Comparison of ENCODE assay signal across 8 cellular contexts in genomic region chr11:35082322-35083180, GRCh38. TPM values are rescaled to one million over a fixed set of nuclear protein-coding genes. Genes with fewer than 3 reads are reported as not detected.
DNase-seq lines count a peak whose midpoint lies in the region; ATAC-seq, FAIRE-seq and TF ChIP-seq lines count a peak whose summit lies in the region.

No MANE protein-coding gene starts in this region.

- intact Hi-C loops in cardiac septum (cut with DNase I) = no loop called here

- H3K27me3 ChIP-seq in RWPE2 (ENCODE audit: insufficient read depth, poor library complexity, severe bottlenecking) (no peaks in the 10 kb centered on the region), small intestine (ENCODE audit: control insufficient read depth in 2 of 2, insufficient read depth in 2 of 2, low read length in 2 of 2) (no peaks in the 10 kb centered on the region)

- FAIRE-seq in small intestine (lab: Jason Lieb, UNC) = no peak

- H3K4me1 ChIP-seq in RWPE2 (ENCODE audit: insufficient read depth, poor library complexity, severe bottlenecking) = peaks cover 39% of the 10 kb centered on the region
- peaks cover 0 to 3% of the 10 kb centered on the region in 2 donors for H3K4me1 ChIP-seq in small intestine (ENCODE audit: control insufficient read depth in 2 of 2, insufficient read depth in 1 of 2, low read depth in 1 of 2, low read length in 1 of 2)

- H3K4me3 ChIP-seq in RWPE2 (ENCODE audit: severe bottlenecking) (no peak overlapping the region), small intestine (ENCODE audit: low read depth in 1 of 2, low read length in 2 of 2) (no peak overlapping the region)

- H3K36me3 ChIP-seq in RWPE2 (ENCODE audit: low read depth) = no peaks in the 10 kb centered on the region
- no peaks in the 10 kb centered on the region for H3K36me3 ChIP-seq in small intestine (ENCODE audit: control insufficient read depth in 2 of 2, insufficient read depth in 2 of 2, low read length in 2 of 2)

- H3K27ac ChIP-seq in RWPE2 (ENCODE audit: poor library complexity, severe bottlenecking) (peak overlapping the region; percentile 86), small intestine (ENCODE audit: low read depth in 1 of 2, low read length in 1 of 2) (peak overlapping the region in 1 of 2 donors; percentile 82)

- DNase-seq in activated gamma-delta T cell treated with Interleukin-2 at 50 U/mL for 16 hours = peak; percentile 73
- DNase-seq in activated gamma-delta T cell (lab: John Stamatoyannopoulos, UW) = no peak
- DNase-seq in RWPE2 (ENCODE audit: low spot score) = peak; percentile 80
- peak; percentile 86 for DNase-seq in activated naive CD4-positive, alpha-beta T cell treated with Interleukin-2 at 50 U/mL for 16 hours
- peak; percentile 76 for DNase-seq in cardiac septum (ENCODE audit: low spot score)
- peak; percentile 57 for DNase-seq in small intestine
- DNase-seq in NCI-H1105 (lab: John Stamatoyannopoulos, UW) = no peak

- ATAC-seq in HG03064 (IDR thresholded peaks at IDR 0.05; ENCODE audit: low read depth, unreplicated experiment) (peak; percentile 61), RWPE2 (ENCODE audit: low read depth) (peak; percentile 91)

- WGBS in small intestine, 3 donors = 56 to 78% (median 66%) methylated on average over 15 of the region's 15 CpGs

- no peaks in the 10 kb centered on the region for H3K9me3 ChIP-seq in RWPE2 (ENCODE audit: severe bottlenecking)
- H3K9me3 ChIP-seq in small intestine (ENCODE audit: control insufficient read depth, low read depth) = no peaks in the 10 kb centered on the region

- no peak for TF ChIP-seq CTCF in RWPE2 (IDR thresholded peaks at IDR 0.05; ENCODE audit: poor library complexity, severe bottlenecking)

RNA-seq across cellular contexts. Expression of gene CD44, which starts 56.4 kb away (rescaled TPM):
- total RNA-seq in cardiac septum = 55.6 TPM
- polyA plus RNA-seq in small intestine = 10 to 100 TPM in 2 of 3 donors, 1 to 10 TPM in 1; 5.4 to 89.6 (median 25.9) TPM

Comparison
In these comparisons a context has a peak if more than half of its experiments do, and no peak if none do; other contexts are left out.
1. DNase-seq: peak in activated gamma-delta T cell treated with Interleukin-2 at 50 U/mL for 16 hours (single experiment), RWPE2 (single experiment), activated naive CD4-positive, alpha-beta T cell treated with Interleukin-2 at 50 U/mL for 16 hours (single experiment), cardiac septum (single experiment) and small intestine (single experiment); none in activated gamma-delta T cell (single experiment) and NCI-H1105 (single experiment).